8 cellular contexts compared by ENCODE assay signal in genomic region chrX:101550362-101550761, GRCh38. TPM values are rescaled to one million over a fixed set of nuclear protein-coding genes. Genes with fewer than 3 reads are reported as not detected.
DNase-seq lines count a peak whose midpoint lies in the region; ATAC-seq, FAIRE-seq and TF ChIP-seq lines count a peak whose summit lies in the region.

Gene ARMCX1 (plus strand): TSS chrX:101550547. CDS start chrX:101552931, 2,384 bp downstream.

- H3K4me1 ChIP-seq in adrenal gland (replicated peaks in 1 of 2) (no peaks in the 10 kb centered on the region), neural progenitor cell (no peaks in the 10 kb centered on the region), transverse colon (no peaks in the 10 kb centered on the region)

- peaks cover 5% of the 10 kb centered on the region for H3K27me3 Mint-ChIP-seq in neural progenitor cell (ENCODE audit: insufficient read depth, low read depth)

- H3K36me3 Mint-ChIP-seq in neural progenitor cell: peaks cover 11% of the 10 kb centered on the region

- peak; percentile 93 for ATAC-seq in Right ventricle myocardium inferior
- ATAC-seq in HG03342 (IDR thresholded peaks at IDR 0.05; ENCODE audit: unreplicated experiment): no peak

- H3K4me3 ChIP-seq in adrenal gland (peak within 1 kb of the TSS in 3 of 4 donors; percentile 29 to 61 (median 56)), neural progenitor cell (peak within 1 kb of the TSS; percentile 52), transverse colon (peak within 1 kb of the TSS; percentile 24 to 51 (median 36))

- H3F3A ChIP-seq in neural progenitor cell (ENCODE audit: low read depth): peaks cover 4% of the 10 kb centered on the region

- FAIRE-seq in GM12891 (lab: Jason Lieb, UNC): peak; percentile 85

- no peaks in the 10 kb centered on the region for H3K27me3 ChIP-seq in adrenal gland
- H3K27me3 ChIP-seq in neural progenitor cell: no peaks in the 10 kb centered on the region
- no peaks in the 10 kb centered on the region for H3K27me3 ChIP-seq in transverse colon

- H3K27ac Mint-ChIP-seq in neural progenitor cell: peak within 1 kb of the TSS; percentile 62

- TF ChIP-seq EP300 in transverse colon (IDR thresholded peaks at IDR 0.05; ENCODE audit: low read depth): no peak

- H3K4me3 Mint-ChIP-seq in neural progenitor cell: peak within 1 kb of the TSS; percentile 78

- H3K27ac ChIP-seq in adrenal gland (peak within 1 kb of the TSS; percentile 46 to 93 (median 81)), neural progenitor cell (peak within 1 kb of the TSS; percentile 68), transverse colon (peak within 1 kb of the TSS; percentile 74 to 89 (median 82))

- H3K9me3 ChIP-seq in adrenal gland (replicated peaks in 1 of 3): no peaks in the 10 kb centered on the region
- no peaks in the 10 kb centered on the region for H3K9me3 ChIP-seq in neural progenitor cell (ENCODE audit: low read depth)
- no peaks in the 10 kb centered on the region for H3K9me3 ChIP-seq in transverse colon

- no peak for TF ChIP-seq POLR2A in GM12891 (IDR thresholded peaks at IDR 0.05; ENCODE audit: low read depth, low read length)
- TF ChIP-seq POLR2A in adrenal gland (IDR thresholded peaks at IDR 0.05): peak; percentile 52 to 74
- peak; percentile 51 for TF ChIP-seq POLR2A in transverse colon (IDR thresholded peaks at IDR 0.05)

- intact Hi-C loops in adrenal gland (cut with DNase I): no loop called here
- intact Hi-C loops in Right ventricle myocardium inferior (cut with DNase I): loop anchor here (5.0 kb wide), 1 partner anchor 133 kb away; no protein-coding TSS in a partner anchor
- intact Hi-C loops in transverse colon (cut with DNase I; ENCODE audit: low total_unique reads): no loop called here

- H3K36me3 ChIP-seq in adrenal gland (replicated peaks in 1 of 2) (peaks cover 0 to 13% of the 10 kb centered on the region in 2 donors), neural progenitor cell (no peaks in the 10 kb centered on the region), transverse colon (no peaks in the 10 kb centered on the region)

- peaks cover 6% of the 10 kb centered on the region for H3K9me3 Mint-ChIP-seq in neural progenitor cell

- H3K4me1 Mint-ChIP-seq in neural progenitor cell: peaks cover 2% of the 10 kb centered on the region

- TF ChIP-seq CTCF in adrenal gland (IDR thresholded peaks at IDR 0.05) (no peak), neural progenitor cell (IDR thresholded peaks at IDR 0.05) (no peak), transverse colon (IDR thresholded peaks at IDR 0.05) (no peak)

- H4K20me1 ChIP-seq in neural progenitor cell (ENCODE audit: low read depth): no peaks in the 10 kb centered on the region

- no peaks in the 10 kb centered on the region for H3K79me2 ChIP-seq in neural progenitor cell (ENCODE audit: low read depth)

- 0 to 39% (median 16%) methylated on average over 1 to 20 of the region's 20 CpGs for WGBS in adrenal gland, 4 donors
- WGBS in transverse colon (ENCODE audit: low coverage in 1 of 2), 2 donors: 0 to 34% methylated on average over 4 to 16 of the region's 20 CpGs

- peak; percentile 37 for DNase-seq in GM12891 (ENCODE audit: insufficient read length, low spot score)
- DNase-seq in NCI-H2227 (lab: John Stamatoyannopoulos, UW; ENCODE audit: unreplicated experiment): peak; percentile 82
- DNase-seq in adrenal gland: peak; percentile 70 to 89 (median 77)
- DNase-seq in Right ventricle myocardium inferior (ENCODE audit: missing footprints): peak; percentile 89
- DNase-seq in neural progenitor cell (ENCODE audit: low spot score): peak; percentile 66
- peak; percentile 57 for DNase-seq in transverse colon
- no peak for DNase-seq in activated effector memory CD4-positive, alpha-beta T cell treated with anti-CD3 and anti-CD28 coated beads, Interleukin-2, amount 50 U/mL, for 16 hours

- H2AFZ ChIP-seq in neural progenitor cell (replicated peaks): peak within 1 kb of the TSS; percentile 44

- in situ Hi-C loops in transverse colon (cut with MboI; ENCODE audit: low pct_ligation_motif_present in 1 of 4, low pct_unique_long_range_greater_than_20kb in 1 of 4, low sequenced_read_pairs in 3 of 4): no loop called here

- no peak within 1 kb of the TSS for H3K9ac ChIP-seq in neural progenitor cell

- peak within 1 kb of the TSS; percentile 64 for H3K4me2 ChIP-seq in neural progenitor cell

TF ChIP-seq in GM12891, 5 proteins besides CTCF, POLR2A, EP300 and RAD21:
- TF ChIP-seq TAF1 (IDR thresholded peaks at IDR 0.05; ENCODE audit: low read depth, low read length) (no peak), POU2F2 (IDR thresholded peaks at IDR 0.05; ENCODE audit: low read depth, low read length) (no peak), PAX5 (IDR thresholded peaks at IDR 0.05; ENCODE audit: insufficient read depth, low read length, severe bottlenecking) (no peak), SPI1 (IDR thresholded peaks at IDR 0.05; ENCODE audit: low read depth, low read length) (no peak), POLR2AphosphoS5 (IDR thresholded peaks at IDR 0.05; ENCODE audit: low read depth, low read length) (no peak)

RNA-seq across cellular contexts. Expression of gene ARMCX1, which starts in this region (rescaled TPM):
- 3.9 TPM for polyA plus RNA-seq in GM12891 (2012; ENCODE audit: low read depth, missing spikeins)
- total RNA-seq in adrenal gland: 10 to 100 TPM; 25.7 to 59.1 (median 41.3) TPM
- polyA plus RNA-seq in adrenal gland: 10 to 100 TPM; 19.1 to 79.6 (median 26.7) TPM
- 29.6 TPM for total RNA-seq in Right ventricle myocardium inferior
- total RNA-seq in neural progenitor cell (ENCODE audit: low replicate concordance): 30.8 and 41.9 TPM in 2 replicates
- total RNA-seq in transverse colon: 10 to 100 TPM in 2 of 4 donors, 1 to 10 TPM in 2; 5.2 to 16.1 (median 12.1) TPM
